In the genomic region with DNA sequence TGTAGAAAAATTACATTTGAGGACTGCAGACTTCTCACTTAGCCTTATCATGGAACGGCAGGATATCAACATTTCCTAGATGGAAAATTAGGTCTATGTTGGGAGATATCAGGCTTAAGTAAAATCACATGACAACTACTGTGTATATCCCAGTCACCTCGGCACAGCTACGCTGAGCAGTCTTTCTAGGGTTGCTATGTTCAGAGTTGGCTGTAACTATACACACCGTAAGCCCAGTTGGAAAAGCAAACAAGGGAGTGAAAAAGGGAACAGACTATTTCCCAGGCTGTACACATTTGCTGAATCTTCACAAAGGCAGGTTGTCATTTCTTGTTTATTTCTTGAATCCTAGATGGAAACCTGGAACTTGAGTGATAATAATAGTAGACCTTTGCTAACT, we compare ENCODE assay signal across 13 cellular contexts.
DNase-seq lines count a peak whose midpoint lies in the region; ATAC-seq, FAIRE-seq and TF ChIP-seq lines count a peak whose summit lies in the region.
"Had no signal": no experiment of that assay in that cellular context is flagged by ENCODE, and none has a peak within 500 bp of the region (broad histone marks: within the 10 kb centered on the region; RNA-seq: fewer than 3 reads in every experiment).

No MANE protein-coding gene starts in this region.

- H3K27me3 ChIP-seq in OCI-LY3 (ENCODE audit: low read depth, low read length) (no peaks in the 10 kb centered on the region), pancreas (no peaks in the 10 kb centered on the region), spleen (replicated peaks in 1 of 7) (no peaks in the 10 kb centered on the region)

- no peak for TF ChIP-seq POLR2A in spleen (IDR thresholded peaks at IDR 0.05)

- no peak overlapping the region for H3K4me3 ChIP-seq in OCI-LY3 (ENCODE audit: low read length)
- no peak overlapping the region for H3K4me3 ChIP-seq in pancreas
- no peak overlapping the region for H3K4me3 ChIP-seq in spleen

- 27 to 36% methylated on average over 4 of the region's 4 CpGs for WGBS in pancreas, 2 donors
- WGBS in spleen, 5 donors: 77 to 95% (median 79%) methylated on average over 4 of the region's 4 CpGs

- intact Hi-C loops in pancreas (cut with DNase I): no loop called here
- intact Hi-C loops in spleen (cut with DNase I; ENCODE audit: low total_unique reads): no loop called here

- H3K4me1 ChIP-seq in OCI-LY3 (ENCODE audit: low read length): peaks cover 62% of the 10 kb centered on the region
- no peaks in the 10 kb centered on the region for H3K4me1 ChIP-seq in pancreas
- H3K4me1 ChIP-seq in spleen: no peaks in the 10 kb centered on the region

- no peak for TF ChIP-seq CTCF in OCI-LY3 (IDR thresholded peaks at IDR 0.05; ENCODE audit: low read depth, low read length)
- TF ChIP-seq CTCF in pancreas (IDR thresholded peaks at IDR 0.05): no peak
- TF ChIP-seq CTCF in spleen (IDR thresholded peaks at IDR 0.05 in 8 of 11, conservative IDR thresholded peaks at IDR 0.05 in 3 of 11): no peak

- no peaks in the 10 kb centered on the region for H3K79me2 ChIP-seq in OCI-LY3 (ENCODE audit: low read length)

- H3K9ac ChIP-seq in OCI-LY3 (ENCODE audit: low read length): no peak overlapping the region

- H3K27ac ChIP-seq in OCI-LY3 (ENCODE audit: low read length) (no peak overlapping the region), epithelial cell of prostate (peak overlapping the region; percentile 84), pancreas (no peak overlapping the region), spleen (no peak overlapping the region)
- H3K27ac ChIP-seq: 22Rv1, SK-N-MC had no signal

- no peaks in the 10 kb centered on the region for H4K20me1 ChIP-seq in OCI-LY3 (ENCODE audit: insufficient read depth, low read length)

- H3K36me3 ChIP-seq in OCI-LY3 (replicated peaks; ENCODE audit: low read depth, low read length): no peaks in the 10 kb centered on the region
- H3K36me3 ChIP-seq in pancreas: no peaks in the 10 kb centered on the region
- H3K36me3 ChIP-seq in spleen: no peaks in the 10 kb centered on the region

- DNase-seq in DMS 273 (lab: John Stamatoyannopoulos, UW; ENCODE audit: unreplicated experiment) (peak; percentile 19), DMS 273 treated with DMSO at 0.1 percent for 48 hours (lab: John Stamatoyannopoulos, UW) (no peak), epithelial cell of prostate (ENCODE audit: low read depth, low spot score) (no peak), pancreas (no peak), spleen (no peak)
- DNase-seq: activated CD4-positive, alpha-beta T cell treated with anti-CD3 and anti-CD28 coated beads, Interleukin-2, amount 50 U/mL, for 1 hour; GOT3; left cardiac atrium had no signal

- H3K9me3 ChIP-seq in OCI-LY3 (ENCODE audit: insufficient read depth, low read length) (no peaks in the 10 kb centered on the region), pancreas (no peaks in the 10 kb centered on the region), spleen (no peaks in the 10 kb centered on the region)

- H2AFZ ChIP-seq in OCI-LY3 (ENCODE audit: low read depth, low read length): no peak overlapping the region

- peak overlapping the region; percentile 55 for H3K4me2 ChIP-seq in OCI-LY3 (ENCODE audit: low read length)

- FAIRE-seq in pancreas (lab: Jason Lieb, UNC): no peak

- ATAC-seq in pancreas (peak; percentile 70 to 86 (median 78)), GM18873 (IDR thresholded peaks at IDR 0.05; ENCODE audit: low FRiP score, unreplicated experiment) (no peak), HG02981 (IDR thresholded peaks at IDR 0.05; ENCODE audit: unreplicated experiment) (no peak)

Comparison
In these comparisons a context has a peak if more than half of its experiments do, and no peak if none do; other contexts are left out.
1. ATAC-seq: peak in pancreas (4 of 4); none in GM18873 (single experiment) and HG02981 (single experiment).